In the genomic region with DNA sequence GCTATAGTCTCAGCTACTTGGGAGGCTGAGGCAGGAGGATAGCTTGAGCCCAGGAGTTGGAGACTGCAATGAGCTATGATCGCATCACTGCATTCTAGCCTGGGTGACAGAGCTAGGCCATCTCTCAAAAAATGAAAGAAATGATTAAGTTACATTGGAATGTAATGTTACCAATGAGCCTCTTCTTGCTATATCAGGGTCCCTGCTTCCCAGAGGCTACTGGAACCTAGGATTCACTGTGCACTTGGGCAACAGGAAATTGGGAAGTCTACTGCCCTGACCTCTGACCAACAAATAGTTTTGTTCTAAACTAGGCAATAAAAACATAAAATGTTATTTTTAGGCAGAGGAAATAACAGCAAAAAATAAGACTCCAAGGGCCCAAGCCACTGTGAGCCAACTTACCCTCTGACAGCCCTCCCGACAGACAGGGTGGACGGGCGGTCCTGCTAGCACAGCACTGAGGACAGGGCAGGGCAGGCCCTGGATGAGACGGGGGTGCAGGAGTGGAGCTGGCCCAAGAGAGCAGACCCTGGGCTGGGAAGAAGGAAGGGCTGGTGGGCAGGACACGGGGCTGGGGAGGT, we compare ENCODE assay signal across 9 cellular contexts. TPM values are rescaled to one million over a fixed set of nuclear protein-coding genes. Genes with fewer than 3 reads are reported as not detected.
DNase-seq lines count a peak whose midpoint lies in the region; ATAC-seq and TF ChIP-seq lines count a peak whose summit lies in the region.
"Had no signal": no experiment of that assay in that cellular context is flagged by ENCODE, and none has a peak within 500 bp of the region (broad histone marks: within the 10 kb centered on the region; RNA-seq: fewer than 3 reads in every experiment).

No MANE protein-coding gene starts in this region.

- no peaks in the 10 kb centered on the region for H3K9me3 Mint-ChIP-seq in mesothelial cell of epicardium

- TF ChIP-seq POLR2A in gastrocnemius medialis (IDR thresholded peaks at IDR 0.05), result no peak

- DNase-seq in EH (ENCODE audit: low read depth), result peak; percentile 95
- DNase-seq in RKO (ENCODE audit: low spot score), result peak; percentile 14
- peak; percentile 87 to 92 for DNase-seq in foreskin fibroblast
- no peak for DNase-seq in gastrocnemius medialis
- DNase-seq in mesothelial cell of epicardium (ENCODE audit: low spot score in 2 of 2, unreplicated experiment in 2 of 2), result no peak
- DNase-seq in HuH-7 (ENCODE audit: low spot score), result no peak
- DNase-seq in NCI-H1105 treated with DMSO at 0.1 percent for 48 hours (lab: John Stamatoyannopoulos, UW), result no peak
- DNase-seq: WERI-Rb-1 had no signal

- no peak overlapping the region for H3K27ac Mint-ChIP-seq in mesothelial cell of epicardium

- intact Hi-C loops in gastrocnemius medialis (cut with DNase I; ENCODE audit: low total_unique reads), result no loop called here

- no peak overlapping the region for H3K4me3 Mint-ChIP-seq in mesothelial cell of epicardium

- peak overlapping the region; percentile 17 to 52 (median 36) for H3K27ac ChIP-seq in gastrocnemius medialis
- H3K27ac ChIP-seq: WERI-Rb-1 had no signal

- ATAC-seq in gastrocnemius medialis (no peak), GM21576 (IDR thresholded peaks at IDR 0.05; ENCODE audit: unreplicated experiment) (no peak)

- H3K4me1 Mint-ChIP-seq in mesothelial cell of epicardium, result peaks cover 40% of the 10 kb centered on the region

- H3K36me3 ChIP-seq in gastrocnemius medialis, result no peaks in the 10 kb centered on the region
- H3K36me3 ChIP-seq: WERI-Rb-1 had no signal

- peaks cover 29 to 41% of the 10 kb centered on the region in 2 donors for H3K4me1 ChIP-seq in gastrocnemius medialis

- H3K36me3 Mint-ChIP-seq in mesothelial cell of epicardium, result no peaks in the 10 kb centered on the region

- TF ChIP-seq CTCF in foreskin fibroblast (IDR thresholded peaks at IDR 0.05; ENCODE audit: low read depth, low read length) (no peak), gastrocnemius medialis (IDR thresholded peaks at IDR 0.05 in 4 of 5, conservative IDR thresholded peaks at IDR 0.05 in 1 of 5) (no peak), mesothelial cell of epicardium (IDR thresholded peaks at IDR 0.05; ENCODE audit: unreplicated experiment) (no peak)

- in situ Hi-C loops in gastrocnemius medialis (cut with MboI; ENCODE audit: low sequenced_read_pairs in 4 of 4), result loop anchor here in 1 of 4 donors (25.0 kb wide), 1 partner anchor 121 kb away; no protein-coding TSS in a partner anchor

- no peaks in the 10 kb centered on the region for H3K27me3 ChIP-seq in gastrocnemius medialis

- no peak overlapping the region for H3K4me3 ChIP-seq in foreskin fibroblast (ENCODE audit: low read depth in 1 of 2, low read length in 2 of 2)
- H3K4me3 ChIP-seq in gastrocnemius medialis, result no peak overlapping the region

- no peaks in the 10 kb centered on the region for H3K27me3 Mint-ChIP-seq in mesothelial cell of epicardium (ENCODE audit: low read depth)

- no peaks in the 10 kb centered on the region for H3K9me3 ChIP-seq in gastrocnemius medialis

RNA-seq across cellular contexts. Expression of a gene that starts 27.5 kb away (rescaled TPM):
- total RNA-seq in gastrocnemius medialis (10 to 100 TPM; 20.2 to 29.1 (median 22.0) TPM), mesothelial cell of epicardium (25.4 to 26.6 TPM (median 25.8 TPM) in 3 replicates)

RNA-seq across cellular contexts. Expression of a gene that starts 37.7 kb away (rescaled TPM):
- 1 to 10 TPM; 3.2 to 6.3 (median 5.1) TPM for total RNA-seq in gastrocnemius medialis
- 8.5 to 11.8 TPM (median 9.2 TPM) in 3 replicates for total RNA-seq in mesothelial cell of epicardium

Comparison
In these comparisons a context has a peak if more than half of its experiments do, and no peak if none do; other contexts are left out.
1. DNase-seq: peak in EH (single experiment), RKO (single experiment) and foreskin fibroblast (2 of 2); none in gastrocnemius medialis (0 of 2), mesothelial cell of epicardium (0 of 2), HuH-7 (single experiment) and NCI-H1105 treated with DMSO at 0.1 percent for 48 hours (single experiment).